In the genomic region with DNA sequence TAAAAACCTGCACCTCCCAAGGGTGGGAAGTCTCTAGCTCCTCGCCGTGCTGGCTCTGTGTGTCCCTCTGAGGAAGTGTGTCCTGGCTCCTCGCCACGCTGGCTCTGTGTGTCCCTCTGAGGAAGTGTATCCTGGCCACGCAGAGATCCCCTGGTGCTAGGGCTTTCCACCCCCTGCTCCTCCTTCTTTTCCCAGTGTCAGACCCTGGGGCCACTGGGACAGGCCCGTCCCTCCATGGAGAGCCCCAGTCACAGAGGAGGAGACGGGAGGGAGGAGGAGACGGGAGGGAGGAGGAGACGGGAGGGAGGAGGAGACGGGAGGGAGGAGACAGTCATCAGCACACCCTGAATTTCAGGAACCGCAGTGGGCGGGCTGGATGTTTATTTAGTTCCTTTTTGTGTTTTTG, we compare ENCODE assay signal across 9 cellular contexts. TPM values are rescaled to one million over a fixed set of nuclear protein-coding genes. Genes with fewer than 3 reads are reported as not detected.
A peak's percentile ranks its signal among the peaks of the same experiment; 100 is the strongest.
DNase-seq lines count a peak whose midpoint lies in the region; ATAC-seq and TF ChIP-seq lines count a peak whose summit lies in the region.
"Had no signal": no experiment of that assay in that cellular context is flagged by ENCODE, and none has a peak within 500 bp of the region (broad histone marks: within the 10 kb centered on the region; RNA-seq: fewer than 3 reads in every experiment).

No MANE protein-coding gene starts in this region.

- intact Hi-C loops in Right ventricle myocardium inferior (cut with DNase I) (no loop called here), prostate gland (cut with DNase I) (no loop called here)
- intact Hi-C loops in activated naive CD4-positive, alpha-beta T cell treated with anti-CD3 and anti-CD28 coated beads for 36 hours (cut with micrococcal nuclease), result no loop called here

- H3K4me3 Mint-ChIP-seq in activated naive CD4-positive, alpha-beta T cell treated with anti-CD3 and anti-CD28 coated beads for 36 hours, result no peak overlapping the region

- TF ChIP-seq CTCF in prostate gland (IDR thresholded peaks at IDR 0.05), result no peak

- DNase-seq in SKM-1 treated with dmso at 0.1 percent for 144 hours (lab: John Stamatoyannopoulos, UW; ENCODE audit: unreplicated experiment) (peak; percentile 61), Right ventricle myocardium inferior (ENCODE audit: missing footprints) (peak; percentile 96), prostate gland (ENCODE audit: low spot score) (peak; percentile 86)
- DNase-seq in activated effector memory CD4-positive, alpha-beta T cell treated with anti-CD3 and anti-CD28 coated beads, Interleukin-2, amount 50 U/mL, for 16 hours, result no peak
- DNase-seq in activated naive CD4-positive, alpha-beta T cell treated with anti-CD3 and anti-CD28 coated beads for 36 hours, result no peak
- DNase-seq in effector CD4-positive, alpha-beta T cell, result no peak

- H3K27ac Mint-ChIP-seq in activated naive CD4-positive, alpha-beta T cell treated with anti-CD3 and anti-CD28 coated beads for 36 hours, result no peak overlapping the region
- H3K27ac Mint-ChIP-seq: T-cell had no signal

- peaks cover 18% of the 10 kb centered on the region for H3K4me1 Mint-ChIP-seq in activated naive CD4-positive, alpha-beta T cell treated with anti-CD3 and anti-CD28 coated beads for 36 hours (ENCODE audit: low read depth)

- no peaks in the 10 kb centered on the region for H3K9me3 Mint-ChIP-seq in activated naive CD4-positive, alpha-beta T cell treated with anti-CD3 and anti-CD28 coated beads for 36 hours
- H3K9me3 Mint-ChIP-seq: T-cell had no signal

- no peaks in the 10 kb centered on the region for H3K27me3 ChIP-seq in prostate gland (replicated peaks; ENCODE audit: insufficient read depth)

- peak overlapping the region; percentile 87 to 90 for H3K27ac ChIP-seq in prostate gland

- H3K9me3 ChIP-seq in prostate gland, result no peaks in the 10 kb centered on the region

- H3K36me3 ChIP-seq in prostate gland, result no peaks in the 10 kb centered on the region

- WGBS in prostate gland, result under 1% methylated on average over 10 of the region's 12 CpGs

- no peaks in the 10 kb centered on the region for H3K27me3 Mint-ChIP-seq in activated naive CD4-positive, alpha-beta T cell treated with anti-CD3 and anti-CD28 coated beads for 36 hours (ENCODE audit: low read depth)

- no peaks in the 10 kb centered on the region for H3K36me3 Mint-ChIP-seq in activated naive CD4-positive, alpha-beta T cell treated with anti-CD3 and anti-CD28 coated beads for 36 hours (ENCODE audit: low read depth)
- H3K36me3 Mint-ChIP-seq: T-cell had no signal

- CTCF ChIA-PET in activated naive CD4-positive, alpha-beta T cell treated with anti-CD3 and anti-CD28 coated beads for 36 hours (lab: Charles Lee), result no interaction called here

- H3K4me3 ChIP-seq in prostate gland, result peak overlapping the region; percentile 13 to 23

- no peak for TF ChIP-seq POLR2A in GM18505 (IDR thresholded peaks at IDR 0.05; ENCODE audit: borderline replicate concordance, extremely low read depth, insufficient read depth, insufficient read length)
- peak; percentile 69 for TF ChIP-seq POLR2A in prostate gland (IDR thresholded peaks at IDR 0.05)

- peaks cover 17% of the 10 kb centered on the region for H3K4me1 ChIP-seq in prostate gland (replicated peaks)

- ATAC-seq in GM18505 (IDR thresholded peaks at IDR 0.05; ENCODE audit: unreplicated experiment), result peak; percentile 34
- ATAC-seq in HG02943 (IDR thresholded peaks at IDR 0.05; ENCODE audit: low read depth, unreplicated experiment), result peak; percentile 23
- peak; percentile 82 for ATAC-seq in Right ventricle myocardium inferior
- ATAC-seq: T-cell had no signal

RNA-seq across cellular contexts. Expression of a gene that starts 53.8 kb away (rescaled TPM):
- total RNA-seq in Right ventricle myocardium inferior (1.5 TPM), prostate gland (1 to 10 TPM in 1 of 2 donors, under 1 TPM in 1; 0.27 to 1.9 TPM)
- not detected for total RNA-seq in activated naive CD4-positive, alpha-beta T cell treated with anti-CD3 and anti-CD28 coated beads for 36 hours

Comparison
In these comparisons a context has a peak if more than half of its experiments do, and no peak if none do; other contexts are left out.
1. ATAC-seq: peak in every context shown above with its lines; median percentile 82 in Right ventricle myocardium inferior; 34 in GM18505; 23 in HG02943.
2. DNase-seq: peak in SKM-1 treated with dmso at 0.1 percent for 144 hours (single experiment), Right ventricle myocardium inferior (single experiment) and prostate gland (single experiment); none in activated effector memory CD4-positive, alpha-beta T cell treated with anti-CD3 and anti-CD28 coated beads, Interleukin-2, amount 50 U/mL, for 16 hours (single experiment), activated naive CD4-positive, alpha-beta T cell treated with anti-CD3 and anti-CD28 coated beads for 36 hours (single experiment) and effector CD4-positive, alpha-beta T cell (single experiment).